In the genomic region with DNA sequence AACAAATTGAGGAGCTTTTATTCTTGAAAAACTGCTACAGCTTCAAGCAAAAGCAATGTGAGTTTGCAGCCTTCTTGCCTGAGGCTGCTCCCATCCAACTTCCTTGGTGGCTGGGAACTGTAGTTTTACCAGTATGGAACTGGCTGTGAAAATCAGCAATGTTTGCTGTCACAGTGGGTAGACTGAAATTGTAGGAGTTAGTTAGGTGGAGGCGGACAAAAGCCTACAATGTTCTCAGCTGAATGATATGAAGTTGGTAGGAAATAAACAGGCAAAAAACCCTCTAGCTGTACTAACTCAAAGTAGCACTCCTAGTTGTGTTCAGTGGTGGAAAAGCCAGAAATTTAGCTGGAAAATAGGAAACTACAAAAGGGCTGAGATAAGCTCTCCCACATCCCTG, we compare ENCODE assay signal across 1 cellular context.
TF ChIP-seq lines count a peak whose summit lies in the region.

No MANE protein-coding gene starts in this region.

TF ChIP-seq in GM23338, 12 proteins besides CTCF, POLR2A, EP300 and RAD21 (continued from another document):
- TF ChIP-seq ZNF462 (CRISPR knock-in tag; IDR thresholded peaks at IDR 0.05) (no peak), EZH2 (IDR thresholded peaks at IDR 0.05; ENCODE audit: low read depth, unreplicated experiment) (no peak)
